In genomic region chr12:51386361-51386760, GRCh38 we compare ENCODE assay signal across 30 cellular contexts. TPM values are rescaled to one million over a fixed set of nuclear protein-coding genes. Genes with fewer than 3 reads are reported as not detected.
DNase-seq lines count a peak whose midpoint lies in the region; ATAC-seq, FAIRE-seq and TF ChIP-seq lines count a peak whose summit lies in the region.
"Had no signal": no experiment of that assay in that cellular context is flagged by ENCODE, and none has a peak within 500 bp of the region (broad histone marks: within the 10 kb centered on the region; RNA-seq: fewer than 3 reads in every experiment).

No MANE protein-coding gene starts in this region.

- peaks cover 98% of the 10 kb centered on the region for H3K4me1 ChIP-seq in DND-41 (ENCODE audit: insufficient read depth, low read length)
- H3K4me1 ChIP-seq in osteoblast (ENCODE audit: insufficient read depth, low read length), result peaks cover 19% of the 10 kb centered on the region
- peaks cover 0 to 7% of the 10 kb centered on the region in 2 donors for H3K4me1 ChIP-seq in adrenal gland (replicated peaks in 1 of 2)
- peaks cover 51% of the 10 kb centered on the region for H3K4me1 ChIP-seq in Karpas-422 (ENCODE audit: low read length)
- H3K4me1 ChIP-seq: right lobe of liver had no signal

- peak overlapping the region; percentile 75 for H3K27ac ChIP-seq in DND-41 (ENCODE audit: low read length)
- no peak overlapping the region for H3K27ac ChIP-seq in osteoblast (ENCODE audit: low read depth, low read length)
- no peak overlapping the region for H3K27ac ChIP-seq in adrenal gland
- no peak overlapping the region for H3K27ac ChIP-seq in Karpas-422 (ENCODE audit: low read length)
- H3K27ac ChIP-seq: heart right ventricle, left ventricle myocardium inferior, right lobe of liver, thoracic aorta had no signal

- H3K9ac ChIP-seq in DND-41 (ENCODE audit: low read depth, low read length), result peak overlapping the region; percentile 17
- H3K9ac ChIP-seq in Karpas-422 (ENCODE audit: low read length), result no peak overlapping the region

- FAIRE-seq in bronchial epithelial cell (lab: Jason Lieb, UNC), result no peak
- FAIRE-seq: colon, D721Med had no signal

- TF ChIP-seq CTCF in DND-41 (IDR thresholded peaks at IDR 0.05; ENCODE audit: borderline replicate concordance, extremely low read depth, low read length, poor library complexity, severe bottlenecking) (no peak), bronchial epithelial cell (IDR thresholded peaks at IDR 0.05; ENCODE audit: insufficient read depth, low read length, severe bottlenecking) (no peak), osteoblast (IDR thresholded peaks at IDR 0.05; ENCODE audit: extremely low read depth, low read depth, low read length) (no peak), adrenal gland (IDR thresholded peaks at IDR 0.05) (no peak)

- ATAC-seq in DND-41 (ENCODE audit: insufficient read depth, low read depth), result no peak
- ATAC-seq: activated T-cell treated with anti-CD3 and anti-CD28 coated beads, Interleukin-2, amount 50 U/mL, for 4 hours; heart right ventricle; right lobe of liver had no signal

- H2AFZ ChIP-seq in DND-41 (ENCODE audit: low read depth, low read length), result no peak overlapping the region
- H2AFZ ChIP-seq in osteoblast (ENCODE audit: low read length), result no peak overlapping the region
- H2AFZ ChIP-seq in Karpas-422 (ENCODE audit: low read length), result no peak overlapping the region

- H3K27me3 ChIP-seq in DND-41 (ENCODE audit: insufficient read depth, low read length, poor library complexity) (no peaks in the 10 kb centered on the region), bronchial epithelial cell (ENCODE audit: control insufficient read depth, insufficient read depth, low read length) (no peaks in the 10 kb centered on the region), osteoblast (ENCODE audit: insufficient read depth, low read length) (no peaks in the 10 kb centered on the region), adrenal gland (no peaks in the 10 kb centered on the region), Karpas-422 (ENCODE audit: low read length) (no peaks in the 10 kb centered on the region)
- H3K27me3 ChIP-seq: right lobe of liver had no signal

- no peaks in the 10 kb centered on the region for H3K9me3 ChIP-seq in DND-41 (ENCODE audit: insufficient read depth, low read length, severe bottlenecking)
- H3K9me3 ChIP-seq in osteoblast (ENCODE audit: low read depth, low read length), result no peaks in the 10 kb centered on the region
- no peaks in the 10 kb centered on the region for H3K9me3 ChIP-seq in adrenal gland (replicated peaks in 1 of 3)
- no peaks in the 10 kb centered on the region for H3K9me3 ChIP-seq in Karpas-422 (ENCODE audit: low read length)
- H3K9me3 ChIP-seq: heart right ventricle, left ventricle myocardium inferior, right lobe of liver, thoracic aorta had no signal

- no peaks in the 10 kb centered on the region for H3K9me2 ChIP-seq in Karpas-422 (replicated peaks; ENCODE audit: insufficient read depth, low read length)

- H3K36me3 ChIP-seq in DND-41 (ENCODE audit: insufficient read depth, low read length) (peaks cover 14% of the 10 kb centered on the region), bronchial epithelial cell (ENCODE audit: control insufficient read depth, insufficient read depth, low read length) (peaks cover 5% of the 10 kb centered on the region), osteoblast (ENCODE audit: insufficient read depth, low read length) (no peaks in the 10 kb centered on the region), adrenal gland (replicated peaks in 1 of 2) (no peaks in the 10 kb centered on the region), Karpas-422 (ENCODE audit: insufficient read depth, low read length) (no peaks in the 10 kb centered on the region)
- H3K36me3 ChIP-seq: left ventricle myocardium inferior, right lobe of liver, thoracic aorta had no signal

- no peak for TF ChIP-seq POLR2A in adrenal gland (IDR thresholded peaks at IDR 0.05)

- 81 to 89% (median 85%) methylated on average over 3 of the region's 3 CpGs for WGBS in adrenal gland, 4 donors

- DNase-seq in DND-41 (peak; percentile 41), NCI-H2029 treated with DMSO at 0.1 percent for 48 hours (lab: John Stamatoyannopoulos, UW) (peak; percentile 30), bronchial epithelial cell (ENCODE audit: low read depth) (peak; percentile 58), osteoblast (ENCODE audit: insufficient read length, low spot score, missing footprints) (peak; percentile 50), adrenal gland (no peak), Karpas-422 (no peak)
- no peak for DNase-seq in activated effector memory CD4-positive, alpha-beta T cell treated with Interleukin-2 at 50 U/mL for 16 hours
- DNase-seq: activated CD4-positive, alpha-beta T cell treated with anti-CD3 and anti-CD28 coated beads, Interleukin-2, amount 10 ng/mL, durations not matched to agents 24 days and 14 days; activated naive CD4-positive, alpha-beta T cell treated with Interleukin-2 at 50 U/mL for 16 hours; activated T-cell treated with anti-CD3 and anti-CD28 coated beads, Interleukin-2, amount 50 U/mL, for 4 hours; C1 segment of cervical spinal cord; effector memory CD4-positive, alpha-beta T cell; foreskin fibroblast; heart right ventricle; KG1; left ventricle myocardium inferior; midbrain; NCI-H1048; NCI-H1930; NCI-H524 treated with DMSO at 0.1 percent for 48 hours; right lobe of liver; RPMI8226; stimulated activated CD4-positive, alpha-beta T cell treated with anti-CD3 and anti-CD28 coated beads, Interleukin-12 subunit alpha, Interleukin-12 subunit beta, amount 100 ng/mL, for 4 hours; stimulated activated CD4-positive, alpha-beta T cell treated with anti-CD3 and anti-CD28 coated beads, Interleukin-4, amount 100 ng/mL, for 4 hours; stimulated activated naive CD4-positive, alpha-beta T cell had no signal

- no peaks in the 10 kb centered on the region for H4K20me1 ChIP-seq in DND-41 (ENCODE audit: insufficient read depth, low read length)
- H4K20me1 ChIP-seq in osteoblast (ENCODE audit: insufficient read depth, low read length), result no peaks in the 10 kb centered on the region
- H4K20me1 ChIP-seq in Karpas-422 (ENCODE audit: insufficient read depth, low read depth, low read length), result no peaks in the 10 kb centered on the region

- H3K4me3 ChIP-seq in DND-41 (ENCODE audit: low read depth in 1 of 2, low read length in 2 of 2) (no peak overlapping the region), bronchial epithelial cell (ENCODE audit: low read depth, low read length) (no peak overlapping the region), osteoblast (ENCODE audit: insufficient read depth, low read length) (no peak overlapping the region), adrenal gland (no peak overlapping the region), Karpas-422 (ENCODE audit: low read length) (no peak overlapping the region)
- H3K4me3 ChIP-seq: heart right ventricle, left ventricle myocardium inferior, right lobe of liver, thoracic aorta had no signal

- intact Hi-C loops in adrenal gland (cut with DNase I), result no loop called here

- H3K79me2 ChIP-seq in DND-41 (ENCODE audit: insufficient read depth, low read length) (peaks cover 39% of the 10 kb centered on the region), osteoblast (ENCODE audit: insufficient read depth, low read length) (no peaks in the 10 kb centered on the region), Karpas-422 (ENCODE audit: low read length) (no peaks in the 10 kb centered on the region)

- peak overlapping the region; percentile 31 for H3K4me2 ChIP-seq in DND-41 (ENCODE audit: insufficient read depth, low read length)
- H3K4me2 ChIP-seq in osteoblast (ENCODE audit: insufficient read depth, low read length), result no peak overlapping the region
- H3K4me2 ChIP-seq in Karpas-422 (ENCODE audit: low read depth, low read length, poor library complexity, severe bottlenecking), result no peak overlapping the region

RNA-seq across cellular contexts. Expression of gene GALNT6, which starts 4.8 kb away (rescaled TPM):
- total RNA-seq in bronchial epithelial cell (14.0 and 39.2 TPM in 2 replicates), osteoblast (7.1 and 9.8 TPM in 2 replicates), adrenal gland (10 to 100 TPM in 1 of 8 donors, 1 to 10 TPM in 6, under 1 TPM in 1; 0.66 to 11.0 (median 6.8) TPM)
- polyA plus RNA-seq in adrenal gland, result 1 to 10 TPM; 1.5 to 6.9 (median 1.7) TPM
- 9.1 and 9.6 TPM in 2 replicates for total RNA-seq in Karpas-422 (2014; rRNA removed; shearing (Covaris generic); ENCODE audit: low replicate concordance)

RNA-seq across cellular contexts. Expression of gene SLC4A8, which starts 38.3 kb away (rescaled TPM):
- total RNA-seq in bronchial epithelial cell, result 0.26 and 0.64 TPM in 2 replicates
- total RNA-seq in osteoblast, result 1.2 and 2.9 TPM in 2 replicates
- total RNA-seq in adrenal gland, result 10 to 100 TPM in 5 of 8 donors, 1 to 10 TPM in 3; 3.0 to 27.0 (median 13.2) TPM
- 10 to 100 TPM in 1 of 3 donors, 1 to 10 TPM in 2; 3.1 to 10.6 (median 4.5) TPM for polyA plus RNA-seq in adrenal gland
- 0.43 and 9.1 TPM in 2 replicates for total RNA-seq in Karpas-422 (2014; rRNA removed; shearing (Covaris generic); ENCODE audit: low replicate concordance)

RNA-seq across cellular contexts. Expression of gene CELA1, which starts 39.9 kb away (rescaled TPM):
- total RNA-seq in bronchial epithelial cell (not detected in 2 replicates), osteoblast (not detected in 2 replicates), adrenal gland (1 to 10 TPM in 6 of 8 donors, under 1 TPM in 1, not detected in 1; 0.28 to 9.4 (median 4.1) TPM)
- polyA plus RNA-seq in adrenal gland, result under 1 TPM; 0.60 to 0.80 (median 0.67) TPM
- not detected in 2 replicates for total RNA-seq in Karpas-422 (2014; rRNA removed; shearing (Covaris generic); ENCODE audit: low replicate concordance)
- total RNA-seq: activated CD4-positive, alpha-beta T cell treated with anti-CD3 and anti-CD28 coated beads, Interleukin-2, amount 10 ng/mL, durations not matched to agents 24 days and 14 days; activated T-cell treated with anti-CD3 and anti-CD28 coated beads, Interleukin-2, amount 50 U/mL, for 4 hours; heart right ventricle; left ventricle myocardium inferior; neural crest cell; right lobe of liver; thoracic aorta had no signal
- polyA plus RNA-seq: esophagus, heart right ventricle had no signal

Comparison
In these comparisons a context has a peak if more than half of its experiments do, and no peak if none do; other contexts are left out.
1. DNase-seq: peak in DND-41 (single experiment), NCI-H2029 treated with DMSO at 0.1 percent for 48 hours (single experiment), bronchial epithelial cell (single experiment) and osteoblast (single experiment); none in adrenal gland (0 of 7), activated effector memory CD4-positive, alpha-beta T cell treated with Interleukin-2 at 50 U/mL for 16 hours (single experiment) and Karpas-422 (single experiment).